ENCODE assay signal across 17 cellular contexts in genomic region chr5:87282254-87282653, GRCh38. TPM values are rescaled to one million over a fixed set of nuclear protein-coding genes. Genes with fewer than 3 reads are reported as not detected.
DNase-seq lines count a peak whose midpoint lies in the region; ATAC-seq and TF ChIP-seq lines count a peak whose summit lies in the region.
"Had no signal": no experiment of that assay in that cellular context is flagged by ENCODE, and none has a peak within 500 bp of the region (broad histone marks: within the 10 kb centered on the region; RNA-seq: fewer than 3 reads in every experiment).

No MANE protein-coding gene starts in this region.

- peaks cover 47% of the 10 kb centered on the region for H3K4me1 Mint-ChIP-seq in activated CD4-positive, alpha-beta T cell treated with anti-CD3 and anti-CD28 coated beads for 36 hours
- H3K4me1 Mint-ChIP-seq in HFFc6 (ENCODE audit: low read depth) (peaks cover 50% of the 10 kb centered on the region), natural killer cell (peaks cover 54 to 55% of the 10 kb centered on the region in 2 donors)
- peaks cover 40% of the 10 kb centered on the region for H3K4me1 Mint-ChIP-seq in activated T-helper 2 cell treated with anti-CD3 and anti-CD28 coated beads, Interferon-gamma antibody, Interleukin-2, Interleukin-4, amounts not matched to agents 10 μg/mL and 5 μg/mL and 100 μg/mL, durations not matched to agents 14 hours and 24 hours and 36 hours (ENCODE audit: low read depth)
- H3K4me1 Mint-ChIP-seq: nephron progenitor cell had no signal

- no peak for DNase-seq in activated CD4-positive, alpha-beta T cell treated with anti-CD3 and anti-CD28 coated beads for 36 hours
- DNase-seq in activated CD4-positive, alpha-beta T cell treated with anti-CD3 and anti-CD28 coated beads for 48 hours: no peak
- no peak for DNase-seq in HFFc6
- no peak for DNase-seq in activated T-helper 2 cell treated with anti-CD3 and anti-CD28 coated beads, Interferon-gamma antibody, Interleukin-2, Interleukin-4, amounts not matched to agents 10 μg/mL and 5 μg/mL and 100 μg/mL, durations not matched to agents 14 hours and 24 hours and 36 hours (ENCODE audit: low spot score)
- DNase-seq in natural killer cell: no peak
- no peak for DNase-seq in NCI-H524 (lab: John Stamatoyannopoulos, UW)
- DNase-seq in D341Med (ENCODE audit: low spot score): no peak
- DNase-seq: 8988T; C1 segment of cervical spinal cord; Karpas-422; mammary epithelial cell; NCI-H1436 treated with DMSO at 0.1 percent for 48 hours; nephron progenitor cell; stimulated activated CD4-positive, alpha-beta T cell treated with anti-CD3 and anti-CD28 coated beads, Interleukin-12 subunit alpha, Interleukin-12 subunit beta, amount 100 ng/mL, for 4 hours; stimulated activated naive CD4-positive, alpha-beta T cell treated with Interleukin-2 at 50 U/mL for 16 hours had no signal

- ATAC-seq in activated CD4-positive, alpha-beta T cell treated with anti-CD3 and anti-CD28 coated beads for 36 hours: peak; percentile 85
- no peak for ATAC-seq in natural killer cell
- ATAC-seq in GM19324 (IDR thresholded peaks at IDR 0.05; ENCODE audit: low FRiP score, unreplicated experiment): no peak

- TF ChIP-seq CTCF in HFFc6 (IDR thresholded peaks at IDR 0.05): no peak
- TF ChIP-seq CTCF in natural killer cell (IDR thresholded peaks at IDR 0.05): no peak

- H3K27me3 Mint-ChIP-seq in activated CD4-positive, alpha-beta T cell treated with anti-CD3 and anti-CD28 coated beads for 36 hours: no peaks in the 10 kb centered on the region
- H3K27me3 Mint-ChIP-seq in HFFc6 (ENCODE audit: insufficient read depth) (no peaks in the 10 kb centered on the region; the same call in 1 of the 2 replicates), natural killer cell (ENCODE audit: low read depth in 2 of 2) (no peaks in the 10 kb centered on the region)
- H3K27me3 Mint-ChIP-seq in activated T-helper 2 cell treated with anti-CD3 and anti-CD28 coated beads, Interferon-gamma antibody, Interleukin-2, Interleukin-4, amounts not matched to agents 10 μg/mL and 5 μg/mL and 100 μg/mL, durations not matched to agents 14 hours and 24 hours and 36 hours (ENCODE audit: low read depth): no peaks in the 10 kb centered on the region
- H3K27me3 Mint-ChIP-seq: dendritic cell treated with granulocyte-macrophage colony-stimulating factor and Interleukin-4, amounts not matched to agents 40 ng/mL and 50 ng/mL, for 4 days had no signal

- CTCF ChIA-PET in activated CD4-positive, alpha-beta T cell treated with anti-CD3 and anti-CD28 coated beads for 36 hours (lab: Charles Lee): interaction anchor here (0.8 to 1.6 kb wide), 2 partner anchors 13 to 17 kb away, joined by 3 to 6 read pairs; no protein-coding TSS in a partner anchor

- H3K27ac Mint-ChIP-seq in activated CD4-positive, alpha-beta T cell treated with anti-CD3 and anti-CD28 coated beads for 36 hours: peak overlapping the region; percentile 79
- peak overlapping the region; percentile 30; the same call in 1 of the 2 replicates for H3K27ac Mint-ChIP-seq in HFFc6
- H3K27ac Mint-ChIP-seq in activated T-helper 2 cell treated with anti-CD3 and anti-CD28 coated beads, Interferon-gamma antibody, Interleukin-2, Interleukin-4, amounts not matched to agents 10 μg/mL and 5 μg/mL and 100 μg/mL, durations not matched to agents 14 hours and 24 hours and 36 hours: peak overlapping the region; percentile 74
- peak overlapping the region; percentile 10 to 41 for H3K27ac Mint-ChIP-seq in natural killer cell
- H3K27ac Mint-ChIP-seq: dendritic cell treated with granulocyte-macrophage colony-stimulating factor and Interleukin-4, amounts not matched to agents 40 ng/mL and 50 ng/mL, for 4 days; nephron progenitor cell had no signal

- peak overlapping the region; percentile 54 for H3K4me3 Mint-ChIP-seq in activated CD4-positive, alpha-beta T cell treated with anti-CD3 and anti-CD28 coated beads for 36 hours
- H3K4me3 Mint-ChIP-seq in HFFc6 (no peak overlapping the region), natural killer cell (no peak overlapping the region)
- peak overlapping the region; percentile 64 for H3K4me3 Mint-ChIP-seq in activated T-helper 2 cell treated with anti-CD3 and anti-CD28 coated beads, Interferon-gamma antibody, Interleukin-2, Interleukin-4, amounts not matched to agents 10 μg/mL and 5 μg/mL and 100 μg/mL, durations not matched to agents 14 hours and 24 hours and 36 hours (ENCODE audit: low read depth)
- H3K4me3 Mint-ChIP-seq: dendritic cell treated with granulocyte-macrophage colony-stimulating factor and Interleukin-4, amounts not matched to agents 40 ng/mL and 50 ng/mL, for 4 days; nephron progenitor cell had no signal

- H3K36me3 Mint-ChIP-seq in activated CD4-positive, alpha-beta T cell treated with anti-CD3 and anti-CD28 coated beads for 36 hours (ENCODE audit: low read depth): peaks cover 31% of the 10 kb centered on the region
- H3K36me3 Mint-ChIP-seq in HFFc6 (ENCODE audit: low read depth) (peaks cover 34% of the 10 kb centered on the region), natural killer cell (no peaks in the 10 kb centered on the region)
- peaks cover 59% of the 10 kb centered on the region for H3K36me3 Mint-ChIP-seq in activated T-helper 2 cell treated with anti-CD3 and anti-CD28 coated beads, Interferon-gamma antibody, Interleukin-2, Interleukin-4, amounts not matched to agents 10 μg/mL and 5 μg/mL and 100 μg/mL, durations not matched to agents 14 hours and 24 hours and 36 hours (ENCODE audit: low read depth)

- POLR2A ChIA-PET in activated CD4-positive, alpha-beta T cell treated with anti-CD3 and anti-CD28 coated beads for 36 hours (lab: Charles Lee): no interaction called here

- intact Hi-C loops in activated CD4-positive, alpha-beta T cell treated with anti-CD3 and anti-CD28 coated beads for 36 hours (cut with DNase I, micrococcal nuclease): loop anchor here (1.0 to 2.0 kb wide), 2 partner anchors 13 to 15 kb away; partner anchors contain the start of gene RASA1 (in 1 of the 2)
- intact Hi-C loops in activated T-helper 2 cell treated with anti-CD3 and anti-CD28 coated beads, Interferon-gamma antibody, Interleukin-2, Interleukin-4, amounts not matched to agents 10 μg/mL and 5 μg/mL and 100 μg/mL, durations not matched to agents 14 hours and 24 hours and 36 hours (cut with micrococcal nuclease): loop anchor here (1.0 to 5.0 kb wide), 4 partner anchors 13 to 200 kb away; no protein-coding TSS in a partner anchor
- intact Hi-C loops in natural killer cell (cut with micrococcal nuclease): no loop called here

- H3K9me3 Mint-ChIP-seq in activated CD4-positive, alpha-beta T cell treated with anti-CD3 and anti-CD28 coated beads for 36 hours (ENCODE audit: low read depth): no peaks in the 10 kb centered on the region
- H3K9me3 Mint-ChIP-seq in HFFc6 (no peaks in the 10 kb centered on the region), natural killer cell (no peaks in the 10 kb centered on the region)
- no peaks in the 10 kb centered on the region for H3K9me3 Mint-ChIP-seq in activated T-helper 2 cell treated with anti-CD3 and anti-CD28 coated beads, Interferon-gamma antibody, Interleukin-2, Interleukin-4, amounts not matched to agents 10 μg/mL and 5 μg/mL and 100 μg/mL, durations not matched to agents 14 hours and 24 hours and 36 hours
- H3K9me3 Mint-ChIP-seq: dendritic cell treated with granulocyte-macrophage colony-stimulating factor and Interleukin-4, amounts not matched to agents 40 ng/mL and 50 ng/mL, for 4 days had no signal

RNA-seq across cellular contexts. Expression of gene RASA1, which starts 14.6 kb away (rescaled TPM):
- 10 to 100 TPM; 22.6 to 22.9 TPM for total RNA-seq in activated CD4-positive, alpha-beta T cell treated with anti-CD3 and anti-CD28 coated beads for 36 hours
- 10 to 100 TPM; 61.6 to 89.8 (median 64.9) TPM for total RNA-seq in HFFc6 (2021; fragmentation: NEBNext Ultra II Directional; extraction: Animal tissue kit (Norgen Biotek cat#: 25700))
- 21.1 and 21.9 TPM in 2 replicates for total RNA-seq in activated T-helper 2 cell treated with anti-CD3 and anti-CD28 coated beads, Interferon-gamma antibody, Interleukin-2, Interleukin-4, amounts not matched to agents 10 μg/mL and 5 μg/mL and 100 μg/mL, durations not matched to agents 14 hours and 24 hours and 36 hours
- total RNA-seq in natural killer cell: 10 to 100 TPM; 20.3 to 26.5 (median 21.2) TPM

Comparison
In these comparisons a context has a peak if more than half of its experiments do, and no peak if none do; other contexts are left out.
1. H3K27ac Mint-ChIP-seq: peak in every context shown above with its lines; median percentile 79 in activated CD4-positive, alpha-beta T cell treated with anti-CD3 and anti-CD28 coated beads for 36 hours; 74 in activated T-helper 2 cell treated with anti-CD3 and anti-CD28 coated beads, Interferon-gamma antibody, Interleukin-2, Interleukin-4, amounts not matched to agents 10 μg/mL and 5 μg/mL and 100 μg/mL, durations not matched to agents 14 hours and 24 hours and 36 hours; 30 in HFFc6; 26 in natural killer cell.
2. H3K4me3 Mint-ChIP-seq: peak in activated CD4-positive, alpha-beta T cell treated with anti-CD3 and anti-CD28 coated beads for 36 hours (single experiment) and activated T-helper 2 cell treated with anti-CD3 and anti-CD28 coated beads, Interferon-gamma antibody, Interleukin-2, Interleukin-4, amounts not matched to agents 10 μg/mL and 5 μg/mL and 100 μg/mL, durations not matched to agents 14 hours and 24 hours and 36 hours (single experiment); none in HFFc6 (single experiment) and natural killer cell (single experiment).